Comparison of ENCODE assay signal across 2 cellular contexts in the genomic region with DNA sequence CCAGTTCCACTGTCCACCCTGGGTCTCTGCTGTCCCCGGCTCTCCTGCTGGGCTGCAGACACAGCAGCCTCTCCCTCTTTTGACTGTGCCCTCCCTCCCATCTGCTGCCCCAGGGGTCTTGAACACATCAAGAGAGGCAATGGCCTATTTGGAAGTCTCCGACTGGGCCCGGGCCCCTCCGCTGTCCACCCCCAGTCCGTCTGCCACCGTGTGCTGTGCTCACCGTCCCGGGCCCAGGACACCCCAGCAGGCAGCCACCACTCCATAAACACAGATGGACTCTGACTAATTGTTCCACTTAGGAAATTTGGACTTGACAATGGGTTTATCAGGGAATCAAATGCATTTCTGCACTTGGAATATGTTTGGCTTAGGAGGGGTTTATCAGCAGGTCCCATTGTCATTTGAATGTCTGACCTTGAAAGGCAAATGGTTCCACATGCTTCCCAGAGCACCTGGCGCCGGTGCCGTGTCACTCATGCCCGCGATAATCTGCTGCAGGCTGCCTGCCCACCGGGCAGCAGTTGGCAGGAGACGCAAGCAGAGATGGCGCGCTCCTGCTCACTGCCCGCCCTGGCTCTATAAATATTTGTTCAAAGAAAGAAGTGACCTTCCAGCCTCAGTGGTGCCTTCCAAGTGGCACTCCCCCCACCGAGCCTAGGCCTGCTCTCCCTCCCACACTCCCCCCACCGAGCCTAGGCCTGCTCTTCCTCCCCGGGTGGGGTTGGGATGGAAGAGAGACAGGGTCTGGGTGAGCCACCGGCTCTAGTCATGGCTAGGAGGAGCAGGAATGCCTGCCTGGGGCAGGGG.
TF ChIP-seq lines count a peak whose summit lies in the region.

No MANE protein-coding gene starts in this region.

TF ChIP-seq in HepG2, 621 proteins besides CTCF, POLR2A, EP300 and RAD21:
- TF ChIP-seq, protein P1, sequence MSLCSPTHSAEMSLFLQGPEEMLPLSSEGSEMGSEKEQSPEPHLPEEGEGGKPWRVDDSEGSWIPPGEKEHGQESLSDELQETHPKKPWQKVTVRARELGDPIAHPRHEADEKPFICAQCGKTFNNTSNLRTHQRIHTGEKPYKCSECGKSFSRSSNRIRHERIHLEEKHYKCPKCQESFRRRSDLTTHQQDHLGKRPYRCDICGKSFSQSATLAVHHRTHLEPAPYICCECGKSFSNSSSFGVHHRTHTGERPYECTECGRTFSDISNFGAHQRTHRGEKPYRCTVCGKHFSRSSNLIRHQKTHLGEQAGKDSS (CRISPR knock-in tag; IDR thresholded peaks at IDR 0.05; ENCODE audit: borderline replicate concordance, low read depth): no peak
- TF ChIP-seq, protein P2, sequence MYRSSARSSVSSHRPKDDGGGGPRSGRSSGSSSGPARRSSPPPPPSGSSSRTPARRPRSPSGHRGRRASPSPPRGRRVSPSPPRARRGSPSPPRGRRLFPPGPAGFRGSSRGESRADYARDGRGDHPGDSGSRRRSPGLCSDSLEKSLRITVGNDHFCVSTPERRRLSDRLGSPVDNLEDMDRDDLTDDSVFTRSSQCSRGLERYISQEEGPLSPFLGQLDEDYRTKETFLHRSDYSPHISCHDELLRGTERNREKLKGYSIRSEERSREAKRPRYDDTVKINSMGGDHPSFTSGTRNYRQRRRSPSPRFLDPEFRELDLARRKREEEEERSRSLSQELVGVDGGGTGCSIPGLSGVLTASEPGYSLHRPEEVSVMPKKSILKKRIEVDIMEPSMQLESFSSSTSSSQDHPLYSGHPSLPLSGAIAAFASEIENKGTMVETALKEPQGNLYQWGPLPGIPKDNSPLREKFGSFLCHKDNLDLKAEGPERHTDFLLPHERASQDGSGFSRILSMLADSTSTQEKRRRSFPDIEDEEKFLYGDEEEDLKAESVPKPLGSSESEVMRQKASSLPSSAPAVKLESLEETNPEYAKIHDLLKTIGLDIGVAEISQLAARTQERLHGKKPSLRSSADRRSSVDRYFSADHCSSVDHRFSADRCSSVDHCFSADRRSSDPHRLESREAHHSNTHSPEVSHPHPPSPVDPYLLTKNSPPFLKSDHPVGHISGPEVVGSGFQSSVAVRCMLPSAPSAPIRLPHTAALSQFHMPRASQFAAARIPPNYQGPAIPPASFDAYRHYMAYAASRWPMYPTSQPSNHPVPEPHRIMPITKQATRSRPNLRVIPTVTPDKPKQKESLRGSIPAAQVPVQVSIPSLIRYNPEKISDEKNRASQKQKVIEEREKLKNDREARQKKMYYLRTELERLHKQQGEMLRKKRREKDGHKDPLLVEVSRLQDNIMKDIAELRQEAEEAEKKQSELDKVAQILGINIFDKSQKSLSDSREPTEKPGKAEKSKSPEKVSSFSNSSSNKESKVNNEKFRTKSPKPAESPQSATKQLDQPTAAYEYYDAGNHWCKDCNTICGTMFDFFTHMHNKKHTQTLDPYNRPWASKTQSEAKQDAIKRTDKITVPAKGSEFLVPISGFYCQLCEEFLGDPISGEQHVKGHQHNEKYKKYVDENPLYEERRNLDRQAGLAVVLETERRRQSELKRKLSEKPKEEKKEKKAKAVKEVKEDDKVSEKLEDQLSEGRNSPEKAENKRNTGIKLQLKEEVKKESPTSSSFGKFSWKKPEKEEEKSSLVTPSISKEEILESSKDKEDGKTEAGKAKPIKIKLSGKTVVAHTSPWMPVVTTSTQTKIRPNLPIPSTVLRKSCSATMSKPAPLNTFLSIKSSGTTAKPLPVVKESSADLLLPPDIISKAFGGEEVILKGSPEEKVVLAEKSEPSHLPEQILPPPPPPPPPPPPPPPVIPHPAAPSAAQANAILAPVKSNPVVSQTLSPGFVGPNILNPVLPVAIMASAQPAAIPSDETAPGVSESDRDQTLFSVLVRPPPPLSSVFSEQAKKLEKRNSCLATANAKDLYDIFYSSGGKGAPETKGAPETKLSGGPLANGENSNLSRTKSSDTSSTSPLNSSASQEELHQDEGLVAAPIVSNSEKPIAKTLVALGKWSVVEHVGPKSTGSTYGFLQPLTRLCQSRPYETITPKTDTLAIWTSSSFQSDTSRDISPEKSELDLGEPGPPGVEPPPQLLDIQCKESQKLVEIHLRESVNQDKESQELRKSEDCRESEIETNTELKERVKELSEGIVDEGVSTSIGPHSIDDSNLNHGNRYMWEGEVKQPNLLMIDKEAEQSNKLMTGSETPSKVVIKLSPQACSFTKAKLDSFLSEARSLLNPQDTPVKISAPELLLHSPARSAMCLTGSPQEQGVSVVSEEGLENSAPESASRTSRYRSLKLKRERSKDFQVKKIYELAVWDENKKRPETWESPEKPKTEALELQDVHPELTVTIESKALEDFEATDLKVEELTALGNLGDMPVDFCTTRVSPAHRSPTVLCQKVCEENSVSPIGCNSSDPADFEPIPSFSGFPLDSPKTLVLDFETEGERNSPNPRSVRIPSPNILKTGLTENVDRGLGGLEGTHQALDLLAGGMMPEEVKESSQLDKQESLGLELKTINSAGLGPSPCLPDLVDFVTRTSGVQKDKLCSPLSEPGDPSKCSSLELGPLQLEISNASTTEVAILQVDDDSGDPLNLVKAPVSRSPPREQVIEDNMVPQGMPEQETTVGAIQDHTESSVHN (CRISPR knock-in tag; IDR thresholded peaks at IDR 0.05): no peak
- no peak for TF ChIP-seq ELF3 (CRISPR knock-in tag; IDR thresholded peaks at IDR 0.05)
- TF ChIP-seq SP1 (IDR thresholded peaks at IDR 0.05): no peak
- no peak for TF ChIP-seq SP1 (CRISPR knock-in tag; IDR thresholded peaks at IDR 0.05)
- TF ChIP-seq ZFP41 (CRISPR knock-in tag; IDR thresholded peaks at IDR 0.05; ENCODE audit: borderline replicate concordance): no peak
- TF ChIP-seq TCF12 (IDR thresholded peaks at IDR 0.05): no peak
- no peak for TF ChIP-seq TCF12 (CRISPR knock-in tag; IDR thresholded peaks at IDR 0.05)
- TF ChIP-seq RARG (CRISPR knock-in tag; IDR thresholded peaks at IDR 0.05; ENCODE audit: low read depth): no peak

TF ChIP-seq in SK-N-SH treated with all-trans-retinoic acid at 6 μM for 48 hours, 23 proteins besides CTCF, POLR2A, EP300 and RAD21:
- TF ChIP-seq OSR1 (CRISPR knock-in tag; IDR thresholded peaks at IDR 0.05) (no peak), ISL1 (CRISPR knock-in tag; IDR thresholded peaks at IDR 0.05) (no peak), ZNF8 (CRISPR knock-in tag; IDR thresholded peaks at IDR 0.05) (no peak), RARB (CRISPR knock-in tag; IDR thresholded peaks at IDR 0.05) (no peak), ZFP30 (CRISPR knock-in tag; IDR thresholded peaks at IDR 0.05) (no peak), GLIS3 (CRISPR knock-in tag; IDR thresholded peaks at IDR 0.05) (no peak), ZFP3 (CRISPR knock-in tag; IDR thresholded peaks at IDR 0.05) (no peak), ZNF70 (CRISPR knock-in tag; IDR thresholded peaks at IDR 0.05) (peak; percentile 81), TOX (CRISPR knock-in tag; IDR thresholded peaks at IDR 0.05; ENCODE audit: borderline replicate concordance) (no peak), ZNF565 (CRISPR knock-in tag; conservative IDR thresholded peaks at IDR 0.05; ENCODE audit: low read depth) (no peak), TCF4 (CRISPR knock-in tag; IDR thresholded peaks at IDR 0.05; ENCODE audit: borderline replicate concordance) (0 out of 2 replicates have a peak, but pooled peaks have one; percentile 45), ARNTL (CRISPR knock-in tag; IDR thresholded peaks at IDR 0.05; ENCODE audit: borderline replicate concordance, low read depth) (no peak)
- TF ChIP-seq, protein P3, sequence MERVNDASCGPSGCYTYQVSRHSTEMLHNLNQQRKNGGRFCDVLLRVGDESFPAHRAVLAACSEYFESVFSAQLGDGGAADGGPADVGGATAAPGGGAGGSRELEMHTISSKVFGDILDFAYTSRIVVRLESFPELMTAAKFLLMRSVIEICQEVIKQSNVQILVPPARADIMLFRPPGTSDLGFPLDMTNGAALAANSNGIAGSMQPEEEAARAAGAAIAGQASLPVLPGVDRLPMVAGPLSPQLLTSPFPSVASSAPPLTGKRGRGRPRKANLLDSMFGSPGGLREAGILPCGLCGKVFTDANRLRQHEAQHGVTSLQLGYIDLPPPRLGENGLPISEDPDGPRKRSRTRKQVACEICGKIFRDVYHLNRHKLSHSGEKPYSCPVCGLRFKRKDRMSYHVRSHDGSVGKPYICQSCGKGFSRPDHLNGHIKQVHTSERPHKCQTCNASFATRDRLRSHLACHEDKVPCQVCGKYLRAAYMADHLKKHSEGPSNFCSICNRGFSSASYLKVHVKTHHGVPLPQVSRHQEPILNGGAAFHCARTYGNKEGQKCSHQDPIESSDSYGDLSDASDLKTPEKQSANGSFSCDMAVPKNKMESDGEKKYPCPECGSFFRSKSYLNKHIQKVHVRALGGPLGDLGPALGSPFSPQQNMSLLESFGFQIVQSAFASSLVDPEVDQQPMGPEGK (CRISPR knock-in tag; IDR thresholded peaks at IDR 0.05; ENCODE audit: borderline replicate concordance): no peak
- TF ChIP-seq, protein P4, sequence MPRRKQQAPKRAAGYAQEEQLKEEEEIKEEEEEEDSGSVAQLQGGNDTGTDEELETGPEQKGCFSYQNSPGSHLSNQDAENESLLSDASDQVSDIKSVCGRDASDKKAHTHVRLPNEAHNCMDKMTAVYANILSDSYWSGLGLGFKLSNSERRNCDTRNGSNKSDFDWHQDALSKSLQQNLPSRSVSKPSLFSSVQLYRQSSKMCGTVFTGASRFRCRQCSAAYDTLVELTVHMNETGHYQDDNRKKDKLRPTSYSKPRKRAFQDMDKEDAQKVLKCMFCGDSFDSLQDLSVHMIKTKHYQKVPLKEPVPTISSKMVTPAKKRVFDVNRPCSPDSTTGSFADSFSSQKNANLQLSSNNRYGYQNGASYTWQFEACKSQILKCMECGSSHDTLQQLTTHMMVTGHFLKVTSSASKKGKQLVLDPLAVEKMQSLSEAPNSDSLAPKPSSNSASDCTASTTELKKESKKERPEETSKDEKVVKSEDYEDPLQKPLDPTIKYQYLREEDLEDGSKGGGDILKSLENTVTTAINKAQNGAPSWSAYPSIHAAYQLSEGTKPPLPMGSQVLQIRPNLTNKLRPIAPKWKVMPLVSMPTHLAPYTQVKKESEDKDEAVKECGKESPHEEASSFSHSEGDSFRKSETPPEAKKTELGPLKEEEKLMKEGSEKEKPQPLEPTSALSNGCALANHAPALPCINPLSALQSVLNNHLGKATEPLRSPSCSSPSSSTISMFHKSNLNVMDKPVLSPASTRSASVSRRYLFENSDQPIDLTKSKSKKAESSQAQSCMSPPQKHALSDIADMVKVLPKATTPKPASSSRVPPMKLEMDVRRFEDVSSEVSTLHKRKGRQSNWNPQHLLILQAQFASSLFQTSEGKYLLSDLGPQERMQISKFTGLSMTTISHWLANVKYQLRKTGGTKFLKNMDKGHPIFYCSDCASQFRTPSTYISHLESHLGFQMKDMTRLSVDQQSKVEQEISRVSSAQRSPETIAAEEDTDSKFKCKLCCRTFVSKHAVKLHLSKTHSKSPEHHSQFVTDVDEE (CRISPR knock-in tag; IDR thresholded peaks at IDR 0.05): no peak
- TF ChIP-seq, protein P5, sequence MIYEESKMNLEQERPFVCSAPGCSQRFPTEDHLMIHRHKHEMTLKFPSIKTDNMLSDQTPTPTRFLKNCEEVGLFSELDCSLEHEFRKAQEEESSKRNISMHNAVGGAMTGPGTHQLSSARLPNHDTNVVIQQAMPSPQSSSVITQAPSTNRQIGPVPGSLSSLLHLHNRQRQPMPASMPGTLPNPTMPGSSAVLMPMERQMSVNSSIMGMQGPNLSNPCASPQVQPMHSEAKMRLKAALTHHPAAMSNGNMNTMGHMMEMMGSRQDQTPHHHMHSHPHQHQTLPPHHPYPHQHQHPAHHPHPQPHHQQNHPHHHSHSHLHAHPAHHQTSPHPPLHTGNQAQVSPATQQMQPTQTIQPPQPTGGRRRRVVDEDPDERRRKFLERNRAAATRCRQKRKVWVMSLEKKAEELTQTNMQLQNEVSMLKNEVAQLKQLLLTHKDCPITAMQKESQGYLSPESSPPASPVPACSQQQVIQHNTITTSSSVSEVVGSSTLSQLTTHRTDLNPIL (CRISPR knock-in tag; IDR thresholded peaks at IDR 0.05; ENCODE audit: low read depth): no peak
- TF ChIP-seq, protein P6, sequence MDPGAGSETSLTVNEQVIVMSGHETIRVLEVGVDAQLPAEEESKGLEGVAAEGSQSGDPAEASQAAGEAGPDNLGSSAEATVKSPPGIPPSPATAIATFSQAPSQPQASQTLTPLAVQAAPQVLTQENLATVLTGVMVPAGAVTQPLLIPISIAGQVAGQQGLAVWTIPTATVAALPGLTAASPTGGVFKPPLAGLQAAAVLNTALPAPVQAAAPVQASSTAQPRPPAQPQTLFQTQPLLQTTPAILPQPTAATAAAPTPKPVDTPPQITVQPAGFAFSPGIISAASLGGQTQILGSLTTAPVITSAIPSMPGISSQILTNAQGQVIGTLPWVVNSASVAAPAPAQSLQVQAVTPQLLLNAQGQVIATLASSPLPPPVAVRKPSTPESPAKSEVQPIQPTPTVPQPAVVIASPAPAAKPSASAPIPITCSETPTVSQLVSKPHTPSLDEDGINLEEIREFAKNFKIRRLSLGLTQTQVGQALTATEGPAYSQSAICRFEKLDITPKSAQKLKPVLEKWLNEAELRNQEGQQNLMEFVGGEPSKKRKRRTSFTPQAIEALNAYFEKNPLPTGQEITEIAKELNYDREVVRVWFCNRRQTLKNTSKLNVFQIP (CRISPR knock-in tag; IDR thresholded peaks at IDR 0.05; ENCODE audit: borderline replicate concordance, low read depth): no peak
- TF ChIP-seq, protein P7, sequence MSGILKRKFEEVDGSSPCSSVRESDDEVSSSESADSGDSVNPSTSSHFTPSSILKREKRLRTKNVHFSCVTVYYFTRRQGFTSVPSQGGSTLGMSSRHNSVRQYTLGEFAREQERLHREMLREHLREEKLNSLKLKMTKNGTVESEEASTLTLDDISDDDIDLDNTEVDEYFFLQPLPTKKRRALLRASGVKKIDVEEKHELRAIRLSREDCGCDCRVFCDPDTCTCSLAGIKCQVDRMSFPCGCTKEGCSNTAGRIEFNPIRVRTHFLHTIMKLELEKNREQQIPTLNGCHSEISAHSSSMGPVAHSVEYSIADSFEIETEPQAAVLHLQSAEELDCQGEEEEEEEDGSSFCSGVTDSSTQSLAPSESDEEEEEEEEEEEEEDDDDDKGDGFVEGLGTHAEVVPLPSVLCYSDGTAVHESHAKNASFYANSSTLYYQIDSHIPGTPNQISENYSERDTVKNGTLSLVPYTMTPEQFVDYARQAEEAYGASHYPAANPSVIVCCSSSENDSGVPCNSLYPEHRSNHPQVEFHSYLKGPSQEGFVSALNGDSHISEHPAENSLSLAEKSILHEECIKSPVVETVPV (CRISPR knock-in tag; IDR thresholded peaks at IDR 0.05): no peak
